ENCODE assay signal across 8 cellular contexts in the genomic region with DNA sequence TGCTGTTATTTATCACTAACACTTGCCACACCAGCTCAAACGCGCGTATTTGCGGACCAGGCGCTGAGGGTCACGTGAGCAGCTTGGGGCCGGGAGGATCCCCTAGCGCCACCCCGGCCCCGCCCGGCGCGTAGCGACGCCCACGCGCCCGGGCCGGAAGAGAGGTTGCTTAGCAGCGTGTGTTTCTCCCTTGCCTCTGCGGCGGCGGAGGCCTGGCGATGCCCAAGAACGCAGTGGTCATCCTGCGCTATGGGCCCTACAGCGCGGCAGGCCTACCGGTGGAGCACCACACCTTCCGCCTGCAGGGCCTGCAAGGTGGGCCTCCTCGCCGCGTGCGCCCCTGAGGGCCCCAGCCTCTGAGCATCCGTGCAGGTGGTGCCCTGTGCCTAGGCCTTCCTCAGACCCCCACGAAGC. TPM values are rescaled to one million over a fixed set of nuclear protein-coding genes. Genes with fewer than 3 reads are reported as not detected.
A peak's percentile ranks its signal among the peaks of the same experiment; 100 is the strongest.
DNase-seq lines count a peak whose midpoint lies in the region; ATAC-seq, FAIRE-seq and TF ChIP-seq lines count a peak whose summit lies in the region.

A gene with protein sequence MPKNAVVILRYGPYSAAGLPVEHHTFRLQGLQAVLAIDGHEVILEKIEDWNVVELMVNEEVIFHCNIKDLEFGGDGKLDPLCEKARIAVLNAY (plus strand): TSS at position 172 of the 414 bp plus-strand sequence. CDS start 47 bp downstream, at position 219.

- no peak within 1 kb of the TSS for H3K9ac ChIP-seq in GM12878 (ENCODE audit: control insufficient read depth, insufficient read depth, low read length)

- intact Hi-C loops in GM12878 (cut with micrococcal nuclease; ENCODE audit: unreplicated experiment): no loop called here

- H4K20me1 ChIP-seq in GM12878 (ENCODE audit: control insufficient read depth, insufficient read depth): no peaks in the 10 kb centered on the region

- in situ Hi-C loops in GM12878 (cut with MboI): no loop called here

- BruUV-seq in GM12878 (replicated peaks; lab: Mats Ljungman, UMichigan): no TSS peak

- WGBS in GM12878 (ENCODE audit: insufficient coverage, insufficient replicate concordance, low lambda C conversion rate, missing lambda C conversion rate): 50% methylated on average over 18 of the region's 36 CpGs

- no peak for FAIRE-seq in GM12878 (lab: Jason Lieb, UNC)

- POLR2A ChIA-PET in GM12878 (lab: Charles Lee): no interaction called here

- no peaks in the 10 kb centered on the region for H3K79me2 ChIP-seq in GM12878 (ENCODE audit: control insufficient read depth, insufficient read depth, low read length)

- no peak within 1 kb of the TSS for H3K27ac ChIP-seq in GM12878 (ENCODE audit: control insufficient read depth, insufficient read depth)

- TF ChIP-seq EP300 in GM12878 (IDR thresholded peaks at IDR 0.05; ENCODE audit: borderline replicate concordance in 1 of 2, control insufficient read depth in 1 of 2, low read depth in 2 of 2, low read length in 2 of 2): no peak

- H3K9me3 Mint-ChIP-seq in immature natural killer cell: peaks cover 5 to 48% (median 12%) of the 10 kb centered on the region in 6 donors

- H3K4me3 ChIP-seq in NB4 (ENCODE audit: low read depth, low read length) (peak within 1 kb of the TSS; percentile 14), GM12878 (no peak within 1 kb of the TSS)

- H3K36me3 ChIP-seq in GM12878 (ENCODE audit: control insufficient read depth in 2 of 2, insufficient read depth in 2 of 2, low read length in 1 of 2): no peaks in the 10 kb centered on the region

- no peak within 1 kb of the TSS for H3K4me2 ChIP-seq in GM12878 (ENCODE audit: control insufficient read depth, insufficient read depth)

- no peak for TF ChIP-seq RAD21 in GM12878 (IDR thresholded peaks at IDR 0.05; ENCODE audit: insufficient read depth, low read depth, low read length)

- SMC1A ChIA-PET in GM12878 (lab: Charles Lee; ENCODE audit: uncharacterized antibody, unreplicated experiment): no interaction called here

- H2AFZ ChIP-seq in GM12878 (ENCODE audit: control insufficient read depth, low read depth, low read length): no peak within 1 kb of the TSS

- CTCF ChIA-PET in GM12878 (lab: Yijun Ruan, JAX): no interaction called here

- no peaks in the 10 kb centered on the region for H3K4me1 ChIP-seq in GM12878 (ENCODE audit: control insufficient read depth, insufficient read depth, low read length)

- H3K4me3 Mint-ChIP-seq in immature natural killer cell: peak within 1 kb of the TSS in 4 of 5 donors; percentile 3 to 66 (median 6)

- H3K27ac Mint-ChIP-seq in immature natural killer cell: no peak within 1 kb of the TSS

- H3K36me3 Mint-ChIP-seq in immature natural killer cell: no peaks in the 10 kb centered on the region

- peak; percentile 51 for DNase-seq in DMS153 (lab: John Stamatoyannopoulos, UW)
- peak; percentile 74 for DNase-seq in NB4 (ENCODE audit: low read depth)
- no peak for DNase-seq in GM12878 (ENCODE audit: low read depth, low spot score)
- peak in 2 of 3 donors; percentile 7 to 14 for DNase-seq in immature natural killer cell
- peak; percentile 6 for DNase-seq in stromal cell of bone marrow (ENCODE audit: low read depth)

- no peaks in the 10 kb centered on the region; the same call in 2 of the 3 replicates for H3K9me3 ChIP-seq in GM12878 (replicated peaks; ENCODE audit: control insufficient read depth, insufficient read depth, low read length)

- H3K4me1 Mint-ChIP-seq in immature natural killer cell: peaks cover 5 to 10% of the 10 kb centered on the region in 2 donors

- TF ChIP-seq POLR2A in NB4 (IDR thresholded peaks at IDR 0.05; ENCODE audit: extremely low read depth, insufficient read length) (no peak), GM12878 (IDR thresholded peaks at IDR 0.05; ENCODE audit: low read depth, low read length) (no peak)

- no peak for TF ChIP-seq CTCF in NB4 (IDR thresholded peaks at IDR 0.05; ENCODE audit: low read depth, low read length)
- TF ChIP-seq CTCF in GM12878 (IDR thresholded peaks at IDR 0.05 in 2 of 3, conservative IDR thresholded peaks at IDR 0.05 in 1 of 3; ENCODE audit: control insufficient read depth in 2 of 3, extremely low read depth in 1 of 3, insufficient read depth in 1 of 3, low read depth in 3 of 3, low read length in 3 of 3): no peak

- RAD21 ChIA-PET in GM12878 (lab: Charles Lee; ENCODE audit: unreplicated experiment): no interaction called here

- ATAC-seq in GM12878 (peak; percentile 58), HG02763 (IDR thresholded peaks at IDR 0.05; ENCODE audit: unreplicated experiment) (no peak), HG03565 (IDR thresholded peaks at IDR 0.05; ENCODE audit: unreplicated experiment) (no peak), GM18519 (IDR thresholded peaks at IDR 0.05; ENCODE audit: low FRiP score, unreplicated experiment) (no peak)

- H3K27me3 Mint-ChIP-seq in immature natural killer cell (ENCODE audit: low read depth in 3 of 3): peaks cover 0 to 31% (median 1%) of the 10 kb centered on the region in 3 donors

- H3K27me3 ChIP-seq in GM12878 (replicated peaks in 1 of 2; ENCODE audit: control insufficient read depth in 2 of 2, insufficient read depth in 2 of 2, low read length in 1 of 2): no peaks in the 10 kb centered on the region; a peak in 2 of 4 replicates

TF ChIP-seq in GM12878, 131 proteins besides CTCF, POLR2A, EP300 and RAD21:
- TF ChIP-seq, protein P1, sequence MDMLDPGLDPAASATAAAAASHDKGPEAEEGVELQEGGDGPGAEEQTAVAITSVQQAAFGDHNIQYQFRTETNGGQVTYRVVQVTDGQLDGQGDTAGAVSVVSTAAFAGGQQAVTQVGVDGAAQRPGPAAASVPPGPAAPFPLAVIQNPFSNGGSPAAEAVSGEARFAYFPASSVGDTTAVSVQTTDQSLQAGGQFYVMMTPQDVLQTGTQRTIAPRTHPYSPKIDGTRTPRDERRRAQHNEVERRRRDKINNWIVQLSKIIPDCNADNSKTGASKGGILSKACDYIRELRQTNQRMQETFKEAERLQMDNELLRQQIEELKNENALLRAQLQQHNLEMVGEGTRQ (IDR thresholded peaks at IDR 0.05; ENCODE audit: borderline replicate concordance, low read depth, low read length): no peak; the same call in 1 of the 2 replicates
- TF ChIP-seq CHD4 (IDR thresholded peaks at IDR 0.05) (no peak), ZNF217 (IDR thresholded peaks at IDR 0.05) (no peak), EZH2 (IDR thresholded peaks at IDR 0.05; ENCODE audit: borderline replicate concordance, control insufficient read depth, low read depth, low read length) (no peak), BHLHE40 (IDR thresholded peaks at IDR 0.05; ENCODE audit: borderline replicate concordance in 1 of 2, low read depth in 2 of 2, low read length in 1 of 2) (peak; percentile 9 to 62; a peak in 2 of 4 replicates), NFXL1 (IDR thresholded peaks at IDR 0.05; ENCODE audit: borderline replicate concordance) (no peak)
- TF ChIP-seq, protein P2, sequence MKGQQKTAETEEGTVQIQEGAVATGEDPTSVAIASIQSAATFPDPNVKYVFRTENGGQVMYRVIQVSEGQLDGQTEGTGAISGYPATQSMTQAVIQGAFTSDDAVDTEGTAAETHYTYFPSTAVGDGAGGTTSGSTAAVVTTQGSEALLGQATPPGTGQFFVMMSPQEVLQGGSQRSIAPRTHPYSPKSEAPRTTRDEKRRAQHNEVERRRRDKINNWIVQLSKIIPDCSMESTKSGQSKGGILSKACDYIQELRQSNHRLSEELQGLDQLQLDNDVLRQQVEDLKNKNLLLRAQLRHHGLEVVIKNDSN (IDR thresholded peaks at IDR 0.05; ENCODE audit: borderline replicate concordance, extremely low read length, insufficient read depth, low read depth, low read length): peak; percentile 48

RNA-seq across cellular contexts. Expression of the gene that starts here (rescaled TPM):
- not detected in 2 replicates for total RNA-seq in GM12878 (2013; cell fraction: nucleolus; rRNA removed)
- not detected in 2 replicates for total RNA-seq in GM12878 (2014; rRNA removed)
- not detected in 2 replicates for total RNA-seq in GM12878 (2014; rRNA removed; fragmentation: Illumina TruSeq; extraction: Trizol)
- not detected in 2 replicates for total RNA-seq in GM12878 (2021)
- not detected for polyA plus RNA-seq in GM12878 (2011; ENCODE audit: low read depth)
- polyA plus RNA-seq in GM12878 (2011; rRNA removed): not detected in 2 replicates
- polyA plus RNA-seq in GM12878 (2011; cell fraction: cytosol; rRNA removed): not detected in 2 replicates
- polyA plus RNA-seq in GM12878 (2011; cell fraction: nucleus; rRNA removed): not detected in 2 replicates
- polyA plus RNA-seq in GM12878 (2012): not detected in 2 replicates
- not detected in 2 replicates for polyA plus RNA-seq in GM12878 (2014; fragmentation: Illumina TruSeq; extraction: Trizol)
- polyA plus RNA-seq in GM12878 (2014; fragmentation: Nextera tagmentation; extraction: Ambion mirVana): not detected
- polyA plus RNA-seq in GM12878 (2014; rRNA removed): not detected in 2 replicates
- not detected for polyA plus RNA-seq in GM12878 (2016; fragmentation: Nextera tagmentation; extraction: Ambion mirVana)
- polyA minus RNA-seq in GM12878 (2011; rRNA and poly(A)+ RNA removed): not detected in 2 replicates
- polyA minus RNA-seq in GM12878 (2011; cell fraction: cytosol; rRNA and poly(A)+ RNA removed): not detected in 2 replicates
- not detected in 2 replicates for polyA minus RNA-seq in GM12878 (2011; cell fraction: nucleus; rRNA and poly(A)+ RNA removed)
- polyA plus RNA-seq in immature natural killer cell: not detected

Comparison
In these comparisons a context has a peak if more than half of its experiments do, and no peak if none do; other contexts are left out.
1. Peak in ATAC-seq in GM12878; RNA of the gene not detected or under 1 TPM.
2. Peak in DNase-seq in immature natural killer cell; RNA of the gene not detected or under 1 TPM.